27 cellular contexts compared by ENCODE assay signal in the genomic region with DNA sequence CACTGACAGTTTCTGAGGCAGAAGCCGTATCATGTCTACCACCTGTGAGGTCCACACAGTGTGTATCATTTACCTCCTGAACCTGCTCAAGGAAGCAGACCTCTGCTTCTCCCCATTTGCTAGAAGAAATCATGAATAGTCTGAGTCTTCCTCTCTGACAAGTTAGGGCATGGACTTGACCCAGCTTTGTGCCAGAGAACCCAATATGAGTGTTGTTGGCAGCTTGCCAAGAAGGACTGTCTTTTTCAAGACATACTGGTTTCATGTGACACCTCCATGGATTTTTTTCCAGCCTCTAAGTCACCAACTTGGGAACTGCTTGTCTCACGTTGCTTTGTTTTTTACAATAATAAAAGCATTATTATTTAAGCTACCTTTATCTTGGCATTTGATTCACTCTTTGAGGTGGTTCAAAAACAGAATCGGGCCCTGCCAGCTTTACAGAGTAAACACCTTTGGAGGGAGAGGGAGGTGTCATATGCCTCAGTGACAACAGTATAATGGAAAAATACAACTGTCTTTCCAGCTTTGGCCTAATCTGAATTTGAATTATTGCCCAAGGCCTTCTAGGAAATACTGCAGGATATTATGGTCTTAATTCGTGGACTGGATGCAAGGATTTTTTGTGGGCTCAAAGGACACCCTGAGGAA. TPM values are rescaled to one million over a fixed set of nuclear protein-coding genes. Genes with fewer than 3 reads are reported as not detected.
DNase-seq lines count a peak whose midpoint lies in the region; ATAC-seq, FAIRE-seq and TF ChIP-seq lines count a peak whose summit lies in the region.
"Had no signal": no experiment of that assay in that cellular context is flagged by ENCODE, and none has a peak within 500 bp of the region (broad histone marks: within the 10 kb centered on the region; RNA-seq: fewer than 3 reads in every experiment).

No MANE protein-coding gene starts in this region.

- H2AFZ ChIP-seq in parathyroid adenoma, result no peak overlapping the region
- no peak overlapping the region for H2AFZ ChIP-seq in hepatocyte
- H2AFZ ChIP-seq: GM23248 had no signal

- H3K36me3 ChIP-seq in bronchial epithelial cell (ENCODE audit: control insufficient read depth, insufficient read depth, low read length), result peaks cover 11% of the 10 kb centered on the region
- no peaks in the 10 kb centered on the region for H3K36me3 ChIP-seq in parathyroid adenoma (ENCODE audit: control insufficient read depth, insufficient read depth, low read length)
- peaks cover 13% of the 10 kb centered on the region for H3K36me3 ChIP-seq in hepatocyte (replicated peaks; ENCODE audit: insufficient read depth, low read depth)
- H3K36me3 ChIP-seq: uterus had no signal

- H3K4me1 Mint-ChIP-seq in chondrocyte (ENCODE audit: low read depth), result no peaks in the 10 kb centered on the region
- H3K4me1 Mint-ChIP-seq: memory B cell had no signal

- peaks cover 4% of the 10 kb centered on the region for H3K79me2 ChIP-seq in parathyroid adenoma
- H3K79me2 ChIP-seq in hepatocyte, result peaks cover 10% of the 10 kb centered on the region

- no peaks in the 10 kb centered on the region for H3K27me3 ChIP-seq in bronchial epithelial cell (ENCODE audit: control insufficient read depth, insufficient read depth, low read length)
- H3K27me3 ChIP-seq in parathyroid adenoma (ENCODE audit: control insufficient read depth, insufficient read depth, low read length), result no peaks in the 10 kb centered on the region
- H3K27me3 ChIP-seq in hepatocyte, result no peaks in the 10 kb centered on the region
- H3K27me3 ChIP-seq: Peyer's patch, uterus had no signal

- peak; percentile 64 for FAIRE-seq in bronchial epithelial cell (lab: Jason Lieb, UNC)
- FAIRE-seq: A204.1, GM12878 had no signal

- H3K4me3 ChIP-seq in bronchial epithelial cell (ENCODE audit: low read depth, low read length), result no peak overlapping the region
- H3K4me3 ChIP-seq in parathyroid adenoma (ENCODE audit: low read depth, low read length), result no peak overlapping the region
- no peak overlapping the region for H3K4me3 ChIP-seq in hepatocyte
- H3K4me3 ChIP-seq: GM12878, GM23248, Peyer's patch, uterus had no signal

- H3K9ac ChIP-seq in parathyroid adenoma, result no peak overlapping the region
- H3K9ac ChIP-seq: GM23248 had no signal

- H3K9me3 ChIP-seq in parathyroid adenoma (ENCODE audit: control insufficient read depth, low read length) (peaks cover 2% of the 10 kb centered on the region), hepatocyte (ENCODE audit: low read depth) (peaks cover 27% of the 10 kb centered on the region)

- DNase-seq in NCI-H2029 (lab: John Stamatoyannopoulos, UW), result peak; percentile 20
- DNase-seq in NCI-H2029 treated with DMSO at 0.1 percent for 48 hours (lab: John Stamatoyannopoulos, UW), result no peak
- peak; percentile 36 for DNase-seq in NCI-H1105 (lab: John Stamatoyannopoulos, UW)
- DNase-seq in bronchial epithelial cell (ENCODE audit: low read depth), result peak; percentile 93
- no peak for DNase-seq in hepatocyte (ENCODE audit: low spot score)
- DNase-seq in chondrocyte (ENCODE audit: low spot score), result no peak
- DNase-seq: activated CD4-positive, alpha-beta T cell treated with anti-CD3 and anti-CD28 coated beads for 48 hours; activated naive CD4-positive, alpha-beta T cell treated with anti-CD3 and anti-CD28 coated beads for 36 hours; activated T-cell treated with anti-CD3 and anti-CD28 coated beads, Interleukin-2, amount 50 U/mL, for 72 hours; CD8-positive, alpha-beta T cell; DND-41; GM23248; NCI-H187 treated with DMSO at 0.1 percent for 48 hours; NCI-H446 treated with DMSO at 0.1 percent for 48 hours; Peyer's patch; retina; stimulated activated CD4-positive, alpha-beta T cell treated with anti-CD3 and anti-CD28 coated beads, Interleukin-2, amount 100 ng/mL, for 24 hours; uterus had no signal

- H3K27ac Mint-ChIP-seq in chondrocyte (ENCODE audit: unreplicated experiment), result no peak overlapping the region
- H3K27ac Mint-ChIP-seq: activated naive CD4-positive, alpha-beta T cell treated with anti-CD3 and anti-CD28 coated beads for 36 hours; activated T-cell treated with anti-CD3 and anti-CD28 coated beads, Interleukin-2, amount 50 U/mL, for 72 hours; CD8-positive, alpha-beta T cell; memory B cell; T-helper 1 cell treated with Interleukin-12 subunit alpha and Interleukin-12 subunit beta and Interleukin-4 antibody, amounts not matched to agents 30 μg/mL and 1 μg/mL, for 36 hours had no signal

- 95% methylated on average over 4 of the region's 4 CpGs for WGBS in hepatocyte (ENCODE audit: low lambda C conversion rate, missing lambda C conversion rate)

- no peaks in the 10 kb centered on the region for H4K20me1 ChIP-seq in hepatocyte (ENCODE audit: insufficient read depth, poor library complexity, severe bottlenecking)

- H3K4me2 ChIP-seq in parathyroid adenoma (ENCODE audit: low read length) (peak overlapping the region; percentile 35), hepatocyte (no peak overlapping the region)
- H3K4me2 ChIP-seq: smooth muscle cell had no signal

- no peak for ATAC-seq in HG02610 (IDR thresholded peaks at IDR 0.05; ENCODE audit: unreplicated experiment)
- ATAC-seq: activated T-cell treated with anti-CD3 and anti-CD28 coated beads, Interleukin-2, amount 50 U/mL, for 72 hours; CD8-positive, alpha-beta T cell; GM12878 had no signal

- peaks cover 50% of the 10 kb centered on the region for H3K36me3 Mint-ChIP-seq in chondrocyte (ENCODE audit: low read depth)

- no peaks in the 10 kb centered on the region for H3K27me3 Mint-ChIP-seq in chondrocyte (ENCODE audit: low read depth)
- H3K27me3 Mint-ChIP-seq: memory B cell had no signal

- H3K4me3 Mint-ChIP-seq in chondrocyte (ENCODE audit: unreplicated experiment), result no peak overlapping the region
- H3K4me3 Mint-ChIP-seq: activated naive CD4-positive, alpha-beta T cell treated with anti-CD3 and anti-CD28 coated beads for 36 hours; activated T-cell treated with anti-CD3 and anti-CD28 coated beads, Interleukin-2, amount 50 U/mL, for 72 hours; CD8-positive, alpha-beta T cell; memory B cell; T-helper 1 cell treated with Interleukin-12 subunit alpha and Interleukin-12 subunit beta and Interleukin-4 antibody, amounts not matched to agents 30 μg/mL and 1 μg/mL, for 36 hours had no signal

- H3K4me1 ChIP-seq in parathyroid adenoma (peaks cover 6% of the 10 kb centered on the region), hepatocyte (ENCODE audit: insufficient read depth) (no peaks in the 10 kb centered on the region)
- H3K4me1 ChIP-seq: Peyer's patch, uterus had no signal

- TF ChIP-seq CTCF in bronchial epithelial cell (IDR thresholded peaks at IDR 0.05; ENCODE audit: insufficient read depth, low read length, severe bottlenecking) (no peak), parathyroid adenoma (IDR thresholded peaks at IDR 0.05) (no peak), hepatocyte (IDR thresholded peaks at IDR 0.05; ENCODE audit: poor library complexity) (no peak), chondrocyte (IDR thresholded peaks at IDR 0.05) (no peak)

- H3K27ac ChIP-seq in parathyroid adenoma (peak overlapping the region; percentile 60), hepatocyte (no peak overlapping the region)
- H3K27ac ChIP-seq: GM23248, Peyer's patch, uterus had no signal

- no peaks in the 10 kb centered on the region for H3K9me2 ChIP-seq in hepatocyte (replicated peaks; ENCODE audit: insufficient read depth)

- H3K9me3 Mint-ChIP-seq in chondrocyte (ENCODE audit: low read depth), result peaks cover 42% of the 10 kb centered on the region

RNA-seq across cellular contexts. Expression of gene ZNF211, which starts 9.6 kb away (rescaled TPM):
- 11.1 and 13.8 TPM in 2 replicates for total RNA-seq in bronchial epithelial cell
- total RNA-seq in hepatocyte, result 9.5 and 17.2 TPM in 2 replicates
- polyA plus RNA-seq in hepatocyte, result 11.9 and 12.2 TPM in 2 replicates
- 11.0 to 13.1 TPM (median 12.6 TPM) in 3 replicates for total RNA-seq in chondrocyte

RNA-seq across cellular contexts. Expression of gene ZSCAN4, which starts 26.2 kb away (rescaled TPM):
- total RNA-seq in bronchial epithelial cell (0.13 TPM in 1 of 2 replicates, not detected in the other), hepatocyte (0.12 TPM in 1 of 2 replicates, not detected in the other), chondrocyte (not detected in 3 replicates)
- polyA plus RNA-seq in hepatocyte, result not detected in 2 replicates
- total RNA-seq: activated naive CD4-positive, alpha-beta T cell treated with anti-CD3 and anti-CD28 coated beads for 36 hours; activated T-cell treated with anti-CD3 and anti-CD28 coated beads, Interleukin-2, amount 50 U/mL, for 72 hours; CD8-positive, alpha-beta T cell; dermis microvascular lymphatic vessel endothelial cell; GM12878; GM23248; Peyer's patch; SK-MEL-5; uterus had no signal
- polyA plus RNA-seq: GM23248, smooth muscle cell had no signal

RNA-seq across cellular contexts. Expression of gene ZNF134, which starts 28.5 kb away (rescaled TPM):
- 17.1 and 23.2 TPM in 2 replicates for total RNA-seq in bronchial epithelial cell
- 11.7 and 24.3 TPM in 2 replicates for total RNA-seq in hepatocyte
- 9.7 and 10.7 TPM in 2 replicates for polyA plus RNA-seq in hepatocyte
- 16.9 to 19.8 TPM (median 19.3 TPM) in 3 replicates for total RNA-seq in chondrocyte

RNA-seq across cellular contexts. Expression of gene ZNF551, which starts 39.3 kb away (rescaled TPM):
- 6.5 and 6.8 TPM in 2 replicates for total RNA-seq in bronchial epithelial cell
- total RNA-seq in hepatocyte, result 11.6 and 13.2 TPM in 2 replicates
- polyA plus RNA-seq in hepatocyte, result 2.0 and 2.2 TPM in 2 replicates
- 4.0 to 5.8 TPM (median 5.5 TPM) in 3 replicates for total RNA-seq in chondrocyte

RNA-seq across cellular contexts. Expression of gene ZNF530, which starts 42.8 kb away (rescaled TPM):
- total RNA-seq in bronchial epithelial cell, result 3.7 and 3.9 TPM in 2 replicates
- total RNA-seq in hepatocyte, result 1.3 and 1.8 TPM in 2 replicates
- 1.3 and 2.8 TPM in 2 replicates for polyA plus RNA-seq in hepatocyte
- total RNA-seq in chondrocyte, result 1.4 to 3.4 TPM (median 2.2 TPM) in 3 replicates

Comparison
In these comparisons a context has a peak if more than half of its experiments do, and no peak if none do; other contexts are left out.
1. DNase-seq: peak in NCI-H2029 (single experiment), NCI-H1105 (single experiment) and bronchial epithelial cell (single experiment); none in NCI-H2029 treated with DMSO at 0.1 percent for 48 hours (single experiment), hepatocyte (single experiment) and chondrocyte (single experiment).